Comparison of ENCODE assay signal across 9 cellular contexts in genomic region chr3:79790177-79790576, GRCh38. TPM values are rescaled to one million over a fixed set of nuclear protein-coding genes. Genes with fewer than 3 reads are reported as not detected.
DNase-seq lines count a peak whose midpoint lies in the region; TF ChIP-seq lines count a peak whose summit lies in the region.
"Not testable (repeated sequence)": the region's sequence is repeated elsewhere in the genome, so short reads cannot be mapped to it uniquely, and the experiment has no call there.
"Had no signal": no experiment of that assay in that cellular context is flagged by ENCODE, and none has a peak within 500 bp of the region (broad histone marks: within the 10 kb centered on the region; RNA-seq: fewer than 3 reads in every experiment).

No MANE protein-coding gene starts in this region.

- in situ Hi-C loops in GM13977 (cut with MboI; ENCODE audit: low pct_unique_long_range_greater_than_20kb, low sequenced_read_pairs, unreplicated experiment); brain microvascular endothelial cell (cut with HindIII; ENCODE audit: low pct_ligation_motif_present, low sequenced_read_pairs): not testable (repeated sequence)

- H3K9ac ChIP-seq in Loucy (ENCODE audit: low read depth, low read length, poor library complexity, severe bottlenecking); OCI-LY1 (ENCODE audit: low read length); SK-N-SH; endodermal cell (ENCODE audit: extremely low read depth, low read length, poor library complexity, severe bottlenecking): not testable (repeated sequence)

- H3K4me1 Mint-ChIP-seq in endodermal cell; osteocyte (ENCODE audit: unreplicated experiment): not testable (repeated sequence)

- not testable (repeated sequence) for H3K9me3 ChIP-seq in Loucy (ENCODE audit: insufficient read depth, low read depth, low read length); OCI-LY1 (ENCODE audit: low read length); SK-N-SH; endodermal cell (ENCODE audit: control insufficient read depth, low read length)

- TF ChIP-seq RAD21 in SK-N-SH (IDR thresholded peaks at IDR 0.05; ENCODE audit: low read length), result not testable (repeated sequence)

- H3K27ac ChIP-seq in C4-2B; OCI-LY1 (ENCODE audit: low read depth, low read length, poor library complexity, severe bottlenecking); SK-N-SH (ENCODE audit: low read depth in 2 of 2, low read length in 1 of 2); brain microvascular endothelial cell; endodermal cell (ENCODE audit: low read depth, low read length): not testable (repeated sequence)

- not testable (repeated sequence) for TF ChIP-seq EP300 in SK-N-SH (IDR thresholded peaks at IDR 0.05; ENCODE audit: borderline replicate concordance in 1 of 2, low read depth in 1 of 2, low read length in 1 of 2)

- not testable (repeated sequence) for H3F3A ChIP-seq in Loucy (ENCODE audit: low read depth); OCI-LY1 (ENCODE audit: insufficient read depth, low read length); SK-N-SH (replicated peaks; ENCODE audit: insufficient read depth)

- H3K9me3 Mint-ChIP-seq in endodermal cell, result peaks cover 19% of the 10 kb centered on the region
- H3K9me3 Mint-ChIP-seq in osteocyte (ENCODE audit: unreplicated experiment), result not testable (repeated sequence)

- not testable (repeated sequence) for H3K36me3 ChIP-seq in Loucy (ENCODE audit: insufficient read depth, low read length); OCI-LY1 (ENCODE audit: insufficient read depth, low read length); SK-N-SH (replicated peaks in 1 of 2; ENCODE audit: control insufficient read depth in 1 of 2, insufficient read depth in 2 of 2, low read length in 1 of 2); brain microvascular endothelial cell (replicated peaks); endodermal cell (ENCODE audit: control insufficient read depth, insufficient read depth, low read length)

- H3K4me1 ChIP-seq in Loucy (ENCODE audit: insufficient read depth, low read length, poor library complexity, severe bottlenecking); OCI-LY1 (ENCODE audit: insufficient read depth, low read length, severe bottlenecking); SK-N-SH (ENCODE audit: control insufficient read depth in 1 of 2, insufficient read depth in 2 of 2, low read depth in 1 of 2, low read length in 1 of 2); endodermal cell (ENCODE audit: control insufficient read depth, insufficient read depth, low read length): not testable (repeated sequence)

- not testable (repeated sequence) for H2AFZ ChIP-seq in Loucy (ENCODE audit: low read length); OCI-LY1 (ENCODE audit: low read length); SK-N-SH (ENCODE audit: low read depth)

- H3K9me2 ChIP-seq in Loucy (replicated peaks; ENCODE audit: low read depth, low read length); OCI-LY1 (ENCODE audit: low read depth, low read length); SK-N-SH: not testable (repeated sequence)

- H3K4me3 Mint-ChIP-seq in endodermal cell; osteocyte (ENCODE audit: unreplicated experiment): not testable (repeated sequence)

- not testable (repeated sequence) for DNase-seq in GM13977 (ENCODE audit: low spot score); SK-N-SH; brain microvascular endothelial cell; osteocyte (ENCODE audit: extremely low spot score, unreplicated experiment)
- peak; percentile 52 for DNase-seq in endodermal cell

- H3K36me3 Mint-ChIP-seq in endodermal cell (ENCODE audit: low read depth); osteocyte (ENCODE audit: unreplicated experiment): not testable (repeated sequence)

- CTCF ChIA-PET in SK-N-SH (lab: Yijun Ruan, JAX), result interaction anchor here (1.2 kb wide), 1 partner anchor 66 kb away, joined by 3 read pairs; no protein-coding TSS in a partner anchor

- H3K27ac Mint-ChIP-seq in endodermal cell; osteocyte (ENCODE audit: unreplicated experiment): not testable (repeated sequence)

- H3K27me3 ChIP-seq in Loucy (ENCODE audit: insufficient read depth, low read length, poor library complexity, severe bottlenecking); OCI-LY1 (ENCODE audit: insufficient read depth, low read length); SK-N-SH (ENCODE audit: insufficient read depth); brain microvascular endothelial cell (replicated peaks); endodermal cell (ENCODE audit: control insufficient read depth, insufficient read depth, low read length, poor library complexity, severe bottlenecking): not testable (repeated sequence)

- POLR2A ChIA-PET in SK-N-SH (lab: Yijun Ruan, JAX), result not testable (repeated sequence)

- H3K4me3 ChIP-seq in Loucy (ENCODE audit: low read length, poor library complexity, severe bottlenecking); OCI-LY1 (ENCODE audit: low read depth, low read length, poor library complexity, severe bottlenecking); SK-N-SH (ENCODE audit: low read depth in 2 of 2, low read length in 1 of 2); brain microvascular endothelial cell (ENCODE audit: low read depth, low read length); endodermal cell (ENCODE audit: low read length): not testable (repeated sequence)

- not testable (repeated sequence) for H3K79me2 ChIP-seq in Loucy (ENCODE audit: insufficient read depth, low read length); OCI-LY1 (ENCODE audit: insufficient read depth, low read length); SK-N-SH (ENCODE audit: insufficient read depth)

- H4K20me1 ChIP-seq in Loucy (ENCODE audit: insufficient read depth, low read length, poor library complexity, severe bottlenecking); OCI-LY1 (ENCODE audit: insufficient read depth, low read length); SK-N-SH (ENCODE audit: insufficient read depth): not testable (repeated sequence)

- not testable (repeated sequence) for H3K4me2 ChIP-seq in Loucy (ENCODE audit: low read depth, low read length, poor library complexity, severe bottlenecking); OCI-LY1 (ENCODE audit: low read length); SK-N-SH

- not testable (repeated sequence) for H3K27me3 Mint-ChIP-seq in endodermal cell (ENCODE audit: insufficient read depth); osteocyte (ENCODE audit: unreplicated experiment)

- TF ChIP-seq CTCF in C4-2B (conservative IDR thresholded peaks at IDR 0.05) (peak; percentile 11; the same call in 1 of the 2 replicates), GM13977 (IDR thresholded peaks at IDR 0.05; ENCODE audit: extremely low read depth, insufficient read depth, missing control alignments) (peak; percentile 3), Loucy (conservative IDR thresholded peaks at IDR 0.05; ENCODE audit: low read length) (peak; percentile 46), OCI-LY1 (IDR thresholded peaks at IDR 0.05; ENCODE audit: low read length) (peak; percentile 32; the same call in 1 of the 2 replicates), SK-N-SH (IDR thresholded peaks at IDR 0.05) (peak; percentile 25), brain microvascular endothelial cell (IDR thresholded peaks at IDR 0.05; ENCODE audit: low read depth, low read length, missing control alignments) (peak; percentile 19), endodermal cell (conservative IDR thresholded peaks at IDR 0.05) (peak; percentile 53), osteocyte (IDR thresholded peaks at IDR 0.05) (peak; percentile 13)

- 84% methylated on average over 3 of the region's 4 CpGs for WGBS in SK-N-SH (ENCODE audit: low lambda C conversion rate)
- 87 to 90% methylated on average over 2 to 4 of the region's 4 CpGs for WGBS in endodermal cell (ENCODE audit: insufficient coverage in 1 of 2, insufficient read length in 1 of 2), 2 experiments

RNA-seq across cellular contexts. Expression of gene ROBO1, which starts 22.4 kb away (rescaled TPM):
- polyA plus RNA-seq in SK-N-SH (2012; rRNA removed), result 22.2 and 22.7 TPM in 2 replicates
- 30.7 and 32.6 TPM in 2 replicates for polyA plus RNA-seq in SK-N-SH (2012; cell fraction: cytosol; rRNA removed)
- polyA plus RNA-seq in SK-N-SH (2012; cell fraction: nucleus; rRNA removed), result 17.7 and 29.2 TPM in 2 replicates
- total RNA-seq in endodermal cell (10 to 100 TPM; 74.8 to 75.9 TPM), osteocyte (73.8 and 79.6 TPM in 2 replicates)
- 86.0 TPM for polyA plus RNA-seq in endodermal cell (2013, experiment 1 of 2)
- 78.9 TPM for polyA plus RNA-seq in endodermal cell (2013, experiment 2 of 2)
- total RNA-seq: CD4-positive, CD25-positive, alpha-beta regulatory T cell had no signal
- polyA plus RNA-seq: CD4-positive, CD25-positive, alpha-beta regulatory T cell had no signal

Comparison
In these comparisons a context has a peak if more than half of its experiments do, and no peak if none do; other contexts are left out.
1. CTCF ChIP-seq: peak in every context shown above with its lines; median percentile 53 in endodermal cell; 46 in Loucy; 32 in OCI-LY1; 25 in SK-N-SH; 19 in brain microvascular endothelial cell; 13 in osteocyte; 11 in C4-2B; 3 in GM13977.